ENCODE assay signal across 14 cellular contexts in genomic region chr9:124213396-124213795, GRCh38.
"Had no signal": no experiment of that assay in that cellular context is flagged by ENCODE, and none has a peak within 500 bp of the region (broad histone marks: within the 10 kb centered on the region; RNA-seq: fewer than 3 reads in every experiment).

No MANE protein-coding gene starts in this region.

- ATAC-seq: esophagus mucosa; pancreas; stimulated activated naive B cell treated with anti-CD40 and anti-IgM and Interleukin-4, amounts not matched to agents 10 μg/mL and 1 μg/mL and 100 μg/mL, for 72 hours had no signal

- H3K27ac Mint-ChIP-seq: activated naive CD4-positive, alpha-beta T cell treated with anti-CD3 and anti-CD28 coated beads, Interleukin-2, amount 50 U/mL, for 24 hours had no signal

- H3K27ac ChIP-seq: left ventricle myocardium inferior, pancreas, transverse colon had no signal

- H3K27me3 ChIP-seq: pancreas, transverse colon had no signal

- DNase-seq: activated CD4-positive, alpha-beta T cell treated with anti-CD3 and anti-CD28 coated beads, Interleukin-2, amount 10 ng/mL, durations not matched to agents 7 days and 5 days; activated T-cell treated with anti-CD3 and anti-CD28 coated beads, Interleukin-2, amount 50 U/mL, for 1 hour; kidney; left ventricle myocardium inferior; stimulated activated naive B cell treated with anti-CD40 and anti-IgM and Interleukin-4, amounts not matched to agents 10 μg/mL and 1 μg/mL and 100 μg/mL, for 72 hours; transverse colon had no signal

- H3K27me3 Mint-ChIP-seq: activated CD4-positive, alpha-beta T cell treated with anti-CD3 and anti-CD28 coated beads, Interleukin-2, amount 10 ng/mL, durations not matched to agents 7 days and 5 days; activated naive CD4-positive, alpha-beta T cell treated with anti-CD3 and anti-CD28 coated beads, Interleukin-2, amount 50 U/mL, for 24 hours; stimulated activated naive B cell treated with anti-CD40 and anti-IgM and Interleukin-4, amounts not matched to agents 10 μg/mL and 1 μg/mL and 100 μg/mL, for 72 hours had no signal

- H3K9me3 Mint-ChIP-seq: activated CD4-positive, alpha-beta T cell treated with anti-CD3 and anti-CD28 coated beads, Interleukin-2, amount 10 ng/mL, durations not matched to agents 7 days and 5 days; activated naive CD4-positive, alpha-beta T cell treated with anti-CD3 and anti-CD28 coated beads, Interleukin-2, amount 50 U/mL, for 24 hours; activated T-helper 2 cell treated with anti-CD3 and anti-CD28 coated beads, Interferon-gamma antibody, Interleukin-2, Interleukin-4, amounts not matched to agents 10 μg/mL and 5 μg/mL and 100 μg/mL, durations not matched to agents 14 hours and 24 hours and 36 hours; neural crest cell; stimulated activated naive B cell treated with anti-CD40 and anti-IgM and Interleukin-4, amounts not matched to agents 10 μg/mL and 1 μg/mL and 100 μg/mL, for 72 hours; T-helper 2 cell treated with Interferon-gamma antibody and Interleukin-4, amounts not matched to agents 5 μg/mL and 100 μg/mL, for 36 hours had no signal

- H3K9me3 ChIP-seq: left ventricle myocardium inferior, pancreas, transverse colon had no signal

- H3K36me3 Mint-ChIP-seq: activated naive CD4-positive, alpha-beta T cell treated with anti-CD3 and anti-CD28 coated beads, Interleukin-2, amount 50 U/mL, for 24 hours had no signal

- FAIRE-seq: colon, endometrium, kidney, pancreas had no signal

- H3K4me3 Mint-ChIP-seq: activated CD4-positive, alpha-beta T cell treated with anti-CD3 and anti-CD28 coated beads, Interleukin-2, amount 10 ng/mL, durations not matched to agents 7 days and 5 days; activated naive CD4-positive, alpha-beta T cell treated with anti-CD3 and anti-CD28 coated beads, Interleukin-2, amount 50 U/mL, for 24 hours; neural crest cell; T-helper 2 cell treated with Interferon-gamma antibody and Interleukin-4, amounts not matched to agents 5 μg/mL and 100 μg/mL, for 36 hours had no signal

- H3K4me3 ChIP-seq: left ventricle myocardium inferior, pancreas, transverse colon had no signal

- H3K36me3 ChIP-seq: left ventricle myocardium inferior, pancreas, transverse colon had no signal
